10 cellular contexts compared by ENCODE assay signal in genomic region chr9:124282442-124283231, GRCh38. TPM values are rescaled to one million over a fixed set of nuclear protein-coding genes. Genes with fewer than 3 reads are reported as not detected.
DNase-seq lines count a peak whose midpoint lies in the region; ATAC-seq and TF ChIP-seq lines count a peak whose summit lies in the region.
"Had no signal": no experiment of that assay in that cellular context is flagged by ENCODE, and none has a peak within 500 bp of the region (broad histone marks: within the 10 kb centered on the region; RNA-seq: fewer than 3 reads in every experiment).

No MANE protein-coding gene starts in this region.

- H3K4me3 Mint-ChIP-seq in nephron progenitor cell = no peak overlapping the region
- no peak overlapping the region for H3K4me3 Mint-ChIP-seq in activated T-cell treated with anti-CD3 and anti-CD28 coated beads, Interleukin-2, amount 50 U/mL, for 72 hours
- H3K4me3 Mint-ChIP-seq: type B pancreatic cell had no signal

- no peak overlapping the region for H2AFZ ChIP-seq in mammary epithelial cell (ENCODE audit: low read depth, low read length)
- H2AFZ ChIP-seq: parathyroid adenoma had no signal

- H3K27me3 ChIP-seq in breast epithelium = no peaks in the 10 kb centered on the region
- H3K27me3 ChIP-seq in mammary epithelial cell (ENCODE audit: insufficient read depth, low read length) = no peaks in the 10 kb centered on the region

- H3K4me1 Mint-ChIP-seq in nephron progenitor cell = peaks cover 54% of the 10 kb centered on the region
- H3K4me1 Mint-ChIP-seq in activated T-cell treated with anti-CD3 and anti-CD28 coated beads, Interleukin-2, amount 50 U/mL, for 72 hours (ENCODE audit: low read depth) = peaks cover 39% of the 10 kb centered on the region

- no TSS peak for BruUV-seq in mammary epithelial cell (replicated peaks; lab: Mats Ljungman, UMichigan)

- no peak overlapping the region for H3K9ac ChIP-seq in mammary epithelial cell (ENCODE audit: insufficient read depth, low read length)
- H3K9ac ChIP-seq: parathyroid adenoma had no signal

- peaks cover 10% of the 10 kb centered on the region for H3K36me3 Mint-ChIP-seq in nephron progenitor cell (ENCODE audit: low read depth)
- H3K36me3 Mint-ChIP-seq in activated T-cell treated with anti-CD3 and anti-CD28 coated beads, Interleukin-2, amount 50 U/mL, for 72 hours (ENCODE audit: insufficient read depth in 2 of 2) = no peaks in the 10 kb centered on the region
- H3K36me3 Mint-ChIP-seq: type B pancreatic cell had no signal

- H3K4me2 ChIP-seq in mammary epithelial cell (ENCODE audit: insufficient read depth, low read depth, low read length) = no peak overlapping the region

- H3K27me3 Mint-ChIP-seq in nephron progenitor cell (ENCODE audit: low read depth, poor library complexity) = peaks cover 2% of the 10 kb centered on the region
- no peaks in the 10 kb centered on the region for H3K27me3 Mint-ChIP-seq in activated T-cell treated with anti-CD3 and anti-CD28 coated beads, Interleukin-2, amount 50 U/mL, for 72 hours (ENCODE audit: low read depth)
- H3K27me3 Mint-ChIP-seq: type B pancreatic cell had no signal

- H4K20me1 ChIP-seq in mammary epithelial cell (ENCODE audit: insufficient read depth, low read length) = peaks cover 3% of the 10 kb centered on the region

- H3K4me3 ChIP-seq in breast epithelium = peak overlapping the region in 1 of 3 donors; percentile 33
- H3K4me3 ChIP-seq in mammary epithelial cell (replicated peaks in 1 of 3; ENCODE audit: insufficient read depth in 1 of 3, low read depth in 2 of 3, low read length in 3 of 3) = no peak overlapping the region
- no peak overlapping the region for H3K4me3 ChIP-seq in fibroblast of the aortic adventitia (ENCODE audit: low read depth, low read length)

- in situ Hi-C loops in mammary epithelial cell (cut with MboI; ENCODE audit: low sequenced_read_pairs in 2 of 2) = no loop called here

- 63% methylated on average over 14 of the region's 20 CpGs for WGBS in mammary epithelial cell (ENCODE audit: low coverage, missing lambda C conversion rate)

- CTCF ChIA-PET in mammary epithelial cell (lab: Charles Lee; ENCODE audit: low non-redundant PET) = no interaction called here

- peaks cover 97% of the 10 kb centered on the region for H3K79me2 ChIP-seq in mammary epithelial cell (ENCODE audit: insufficient read depth, low read length)
- H3K79me2 ChIP-seq: parathyroid adenoma had no signal

- H3K36me3 ChIP-seq in breast epithelium (no peaks in the 10 kb centered on the region), mammary epithelial cell (ENCODE audit: insufficient read depth, low read length) (peaks cover 4% of the 10 kb centered on the region)

- peaks cover 5% of the 10 kb centered on the region for H3K9me3 Mint-ChIP-seq in nephron progenitor cell
- H3K9me3 Mint-ChIP-seq in activated T-cell treated with anti-CD3 and anti-CD28 coated beads, Interleukin-2, amount 50 U/mL, for 72 hours = no peaks in the 10 kb centered on the region
- H3K9me3 Mint-ChIP-seq: type B pancreatic cell had no signal

- H3K9me3 ChIP-seq in breast epithelium (no peaks in the 10 kb centered on the region), mammary epithelial cell (replicated peaks; ENCODE audit: insufficient read depth, low read length) (no peaks in the 10 kb centered on the region)

- DNase-seq in breast epithelium (ENCODE audit: low spot score in 2 of 2) (no peak), mammary epithelial cell (no peak), fibroblast of the aortic adventitia (ENCODE audit: low read depth) (peak; percentile 95), nephron progenitor cell (no peak), DMS153 treated with DMSO at 0.1 percent for 48 hours (lab: John Stamatoyannopoulos, UW; ENCODE audit: unreplicated experiment) (no peak)
- no peak for DNase-seq in activated T-cell treated with anti-CD3 and anti-CD28 coated beads, Interleukin-2, amount 50 U/mL, for 72 hours
- DNase-seq in stimulated activated naive CD4-positive, alpha-beta T cell treated with Interleukin-2 at 50 U/mL for 16 hours (lab: John Stamatoyannopoulos, UW) = no peak

- H3K4me1 ChIP-seq in breast epithelium (peaks cover 22 to 28% of the 10 kb centered on the region in 2 donors), mammary epithelial cell (ENCODE audit: insufficient read depth, low read length) (peaks cover 23% of the 10 kb centered on the region)
- H3K4me1 ChIP-seq: parathyroid adenoma had no signal

- TF ChIP-seq CTCF in breast epithelium (IDR thresholded peaks at IDR 0.05) = no peak
- no peak for TF ChIP-seq CTCF in mammary epithelial cell (conservative IDR thresholded peaks at IDR 0.05 in 1 of 2, IDR thresholded peaks at IDR 0.05 in 1 of 2; ENCODE audit: extremely low read depth in 1 of 2, insufficient read depth in 1 of 2, low read depth in 1 of 2, low read length in 2 of 2)
- no peak for TF ChIP-seq CTCF in fibroblast of the aortic adventitia (IDR thresholded peaks at IDR 0.05; ENCODE audit: insufficient read depth, low read length)
- no peak for TF ChIP-seq CTCF in nephron progenitor cell (IDR thresholded peaks at IDR 0.05)

- intact Hi-C loops in breast epithelium (cut with DNase I; ENCODE audit: low total_unique reads) = no loop called here
- intact Hi-C loops in mammary epithelial cell (cut with micrococcal nuclease) = no loop called here

- H3K27ac Mint-ChIP-seq in nephron progenitor cell = peak overlapping the region; percentile 61
- no peak overlapping the region for H3K27ac Mint-ChIP-seq in activated T-cell treated with anti-CD3 and anti-CD28 coated beads, Interleukin-2, amount 50 U/mL, for 72 hours
- H3K27ac Mint-ChIP-seq: type B pancreatic cell had no signal

- ATAC-seq in activated T-cell treated with anti-CD3 and anti-CD28 coated beads, Interleukin-2, amount 50 U/mL, for 72 hours (replicated peaks in 1 of 2) = no peak
- no peak for ATAC-seq in GM18861 (IDR thresholded peaks at IDR 0.05; ENCODE audit: unreplicated experiment)

- dilution Hi-C loops in mammary epithelial cell (cut with HindIII; ENCODE audit: low sequenced_read_pairs) = no loop called here

- peak overlapping the region; percentile 85 to 97 for H3K27ac ChIP-seq in breast epithelium
- no peak overlapping the region for H3K27ac ChIP-seq in mammary epithelial cell (ENCODE audit: insufficient read depth, low read depth, low read length)
- H3K27ac ChIP-seq: parathyroid adenoma had no signal

- TF ChIP-seq POLR2A in breast epithelium (IDR thresholded peaks at IDR 0.05) = no peak

RNA-seq across cellular contexts. Expression of gene NEK6, which starts 24.9 kb away (rescaled TPM):
- total RNA-seq in breast epithelium = 10 to 100 TPM; 17.8 to 31.5 (median 22.2) TPM
- 10 to 100 TPM; 41.3 to 41.7 TPM for total RNA-seq in mammary epithelial cell
- 50.6 TPM for polyA plus RNA-seq in mammary epithelial cell
- 68.8 TPM for polyA minus RNA-seq in mammary epithelial cell
- total RNA-seq in fibroblast of the aortic adventitia (ENCODE audit: low replicate concordance) = 44.7 and 64.3 TPM in 2 replicates
- total RNA-seq in activated T-cell treated with anti-CD3 and anti-CD28 coated beads, Interleukin-2, amount 50 U/mL, for 72 hours = 1 to 10 TPM; 8.1 to 8.5 TPM
